In the genomic region with DNA sequence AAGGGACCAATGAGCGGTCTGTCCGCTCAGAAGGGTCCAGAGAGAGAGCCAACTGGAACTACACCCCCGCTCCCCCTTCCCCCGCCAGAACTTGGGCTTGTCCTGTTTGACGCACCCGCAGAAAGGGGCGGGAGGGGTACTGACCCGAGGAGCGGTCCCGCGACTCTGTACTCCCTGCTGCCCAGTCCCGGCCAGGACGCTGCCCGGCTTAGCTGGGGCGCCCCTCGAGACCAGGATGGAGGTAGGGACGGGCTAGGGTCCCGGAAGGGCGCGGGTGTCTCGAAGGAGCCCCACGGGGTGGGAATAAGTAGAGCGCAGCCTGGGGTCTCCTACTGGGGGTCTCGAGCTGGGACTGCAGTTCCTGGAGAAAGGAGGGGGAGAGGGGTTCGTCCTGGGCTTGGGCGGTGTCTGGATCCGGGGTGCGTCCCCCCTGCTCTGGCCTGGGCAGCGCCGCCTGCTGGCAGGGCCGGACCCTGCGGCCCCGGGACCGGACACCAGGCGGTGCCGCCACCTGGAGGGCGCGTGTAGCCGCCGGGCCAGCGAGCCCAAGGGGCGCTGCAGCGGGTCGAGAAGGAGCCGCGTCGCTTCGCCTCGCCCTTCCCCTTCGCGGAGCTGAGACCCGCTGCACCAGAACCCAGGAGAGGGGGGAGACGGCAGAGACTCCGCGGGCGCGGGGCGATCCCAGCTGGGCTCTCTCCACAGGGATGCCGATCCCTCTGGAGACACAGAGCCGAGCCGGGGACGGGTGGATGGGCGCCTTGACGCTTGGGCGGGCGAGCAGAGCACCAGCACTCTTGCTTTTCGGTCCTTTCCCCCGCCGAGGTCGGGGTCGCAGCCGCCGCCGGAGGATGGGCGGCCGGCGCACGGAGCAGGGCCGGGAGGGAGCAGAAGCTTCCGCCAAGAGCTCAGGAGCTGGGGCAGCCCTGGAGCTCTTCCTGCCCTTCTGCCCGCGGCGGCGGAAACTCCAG, we compare ENCODE assay signal across 1 cellular context.
TF ChIP-seq lines count a peak whose summit lies in the region.

No MANE protein-coding gene starts in this region.

TF ChIP-seq in HepG2, 621 proteins besides CTCF, POLR2A, EP300 and RAD21 (continued from another document and continues in another):
- TF ChIP-seq GRHL1 (CRISPR knock-in tag; conservative IDR thresholded peaks at IDR 0.05) (no peak), HMG20B (CRISPR knock-in tag; conservative IDR thresholded peaks at IDR 0.05) (no peak), NFYC (CRISPR knock-in tag; IDR thresholded peaks at IDR 0.05) (no peak), ZNF749 (CRISPR knock-in tag; IDR thresholded peaks at IDR 0.05; ENCODE audit: borderline replicate concordance) (no peak), ZNF501 (CRISPR knock-in tag; IDR thresholded peaks at IDR 0.05) (peak; percentile 45; the same call in 1 of the 2 replicates), MXD1 (CRISPR knock-in tag; IDR thresholded peaks at IDR 0.05) (peak; percentile 81), ZNF101 (CRISPR knock-in tag; IDR thresholded peaks at IDR 0.05; ENCODE audit: borderline replicate concordance, low read depth) (no peak), REPIN1 (CRISPR knock-in tag; IDR thresholded peaks at IDR 0.05; ENCODE audit: borderline replicate concordance, low read depth) (peak; percentile 59; the same call in 1 of the 2 replicates), ZNF496 (CRISPR knock-in tag; IDR thresholded peaks at IDR 0.05; ENCODE audit: insufficient replicate concordance) (no peak), NR2F2 (IDR thresholded peaks at IDR 0.05; ENCODE audit: borderline replicate concordance, low read depth) (no peak), CREB3 (CRISPR knock-in tag; IDR thresholded peaks at IDR 0.05) (no peak), ZNF329 (CRISPR knock-in tag; IDR thresholded peaks at IDR 0.05; ENCODE audit: low read depth) (no peak), IRF2 (CRISPR knock-in tag; IDR thresholded peaks at IDR 0.05) (no peak; the same call in 1 of the 2 replicates), ZNF678 (CRISPR knock-in tag; IDR thresholded peaks at IDR 0.05) (no peak), CC2D1A (CRISPR knock-in tag; IDR thresholded peaks at IDR 0.05) (0 out of 2 replicates have a peak, but pooled peaks have one; percentile 66), FOXC1 (CRISPR knock-in tag; IDR thresholded peaks at IDR 0.05; ENCODE audit: borderline replicate concordance) (no peak), NFIC (IDR thresholded peaks at IDR 0.05; ENCODE audit: low read length) (no peak), ZBTB8A (CRISPR knock-in tag; IDR thresholded peaks at IDR 0.05; ENCODE audit: borderline replicate concordance, low read depth) (no peak), SRSF9 (IDR thresholded peaks at IDR 0.05; ENCODE audit: borderline replicate concordance, insufficient read depth, low read depth, low read length, poor library complexity, severe bottlenecking) (no peak), SALL2 (CRISPR knock-in tag; IDR thresholded peaks at IDR 0.05) (no peak; the same call in 1 of the 2 replicates), ZNF670 (CRISPR knock-in tag; IDR thresholded peaks at IDR 0.05; ENCODE audit: borderline replicate concordance) (0 out of 2 replicates have a peak, but pooled peaks have one; percentile 54), ZNF138 (CRISPR knock-in tag; IDR thresholded peaks at IDR 0.05; ENCODE audit: low read depth) (0 out of 2 replicates have a peak, but pooled peaks have one; percentile 12), ZNF672 (CRISPR knock-in tag; IDR thresholded peaks at IDR 0.05) (no peak), PLSCR1 (CRISPR knock-in tag; IDR thresholded peaks at IDR 0.05; ENCODE audit: borderline replicate concordance) (no peak), ZNF24 (IDR thresholded peaks at IDR 0.05) (no peak), ASH2L (IDR thresholded peaks at IDR 0.05; ENCODE audit: insufficient read length, low read depth, low read length) (no peak), TBX2 (CRISPR knock-in tag; IDR thresholded peaks at IDR 0.05; ENCODE audit: borderline replicate concordance) (peak; percentile 48), SNAPC4 (CRISPR knock-in tag; IDR thresholded peaks at IDR 0.05) (no peak), KMT2B (CRISPR knock-in tag; IDR thresholded peaks at IDR 0.05) (no peak; the same call in 1 of the 2 replicates), ATF6 (CRISPR knock-in tag; conservative IDR thresholded peaks at IDR 0.05) (0 out of 2 replicates have a peak, but pooled peaks have one; percentile 34), ZNF350 (CRISPR knock-in tag; IDR thresholded peaks at IDR 0.05; ENCODE audit: borderline replicate concordance, low read depth) (peak; percentile 48)
- TF ChIP-seq, protein P1, sequence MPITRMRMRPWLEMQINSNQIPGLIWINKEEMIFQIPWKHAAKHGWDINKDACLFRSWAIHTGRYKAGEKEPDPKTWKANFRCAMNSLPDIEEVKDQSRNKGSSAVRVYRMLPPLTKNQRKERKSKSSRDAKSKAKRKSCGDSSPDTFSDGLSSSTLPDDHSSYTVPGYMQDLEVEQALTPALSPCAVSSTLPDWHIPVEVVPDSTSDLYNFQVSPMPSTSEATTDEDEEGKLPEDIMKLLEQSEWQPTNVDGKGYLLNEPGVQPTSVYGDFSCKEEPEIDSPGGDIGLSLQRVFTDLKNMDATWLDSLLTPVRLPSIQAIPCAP (CRISPR knock-in tag; IDR thresholded peaks at IDR 0.05; ENCODE audit: low read depth): no peak
- TF ChIP-seq, protein P2, sequence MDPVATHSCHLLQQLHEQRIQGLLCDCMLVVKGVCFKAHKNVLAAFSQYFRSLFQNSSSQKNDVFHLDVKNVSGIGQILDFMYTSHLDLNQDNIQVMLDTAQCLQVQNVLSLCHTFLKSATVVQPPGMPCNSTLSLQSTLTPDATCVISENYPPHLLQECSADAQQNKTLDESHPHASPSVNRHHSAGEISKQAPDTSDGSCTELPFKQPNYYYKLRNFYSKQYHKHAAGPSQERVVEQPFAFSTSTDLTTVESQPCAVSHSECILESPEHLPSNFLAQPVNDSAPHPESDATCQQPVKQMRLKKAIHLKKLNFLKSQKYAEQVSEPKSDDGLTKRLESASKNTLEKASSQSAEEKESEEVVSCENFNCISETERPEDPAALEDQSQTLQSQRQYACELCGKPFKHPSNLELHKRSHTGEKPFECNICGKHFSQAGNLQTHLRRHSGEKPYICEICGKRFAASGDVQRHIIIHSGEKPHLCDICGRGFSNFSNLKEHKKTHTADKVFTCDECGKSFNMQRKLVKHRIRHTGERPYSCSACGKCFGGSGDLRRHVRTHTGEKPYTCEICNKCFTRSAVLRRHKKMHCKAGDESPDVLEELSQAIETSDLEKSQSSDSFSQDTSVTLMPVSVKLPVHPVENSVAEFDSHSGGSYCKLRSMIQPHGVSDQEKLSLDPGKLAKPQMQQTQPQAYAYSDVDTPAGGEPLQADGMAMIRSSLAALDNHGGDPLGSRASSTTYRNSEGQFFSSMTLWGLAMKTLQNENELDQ (CRISPR knock-in tag; IDR thresholded peaks at IDR 0.05; ENCODE audit: borderline replicate concordance): no peak
